ENCODE assay signal across 8 cellular contexts in the genomic region with DNA sequence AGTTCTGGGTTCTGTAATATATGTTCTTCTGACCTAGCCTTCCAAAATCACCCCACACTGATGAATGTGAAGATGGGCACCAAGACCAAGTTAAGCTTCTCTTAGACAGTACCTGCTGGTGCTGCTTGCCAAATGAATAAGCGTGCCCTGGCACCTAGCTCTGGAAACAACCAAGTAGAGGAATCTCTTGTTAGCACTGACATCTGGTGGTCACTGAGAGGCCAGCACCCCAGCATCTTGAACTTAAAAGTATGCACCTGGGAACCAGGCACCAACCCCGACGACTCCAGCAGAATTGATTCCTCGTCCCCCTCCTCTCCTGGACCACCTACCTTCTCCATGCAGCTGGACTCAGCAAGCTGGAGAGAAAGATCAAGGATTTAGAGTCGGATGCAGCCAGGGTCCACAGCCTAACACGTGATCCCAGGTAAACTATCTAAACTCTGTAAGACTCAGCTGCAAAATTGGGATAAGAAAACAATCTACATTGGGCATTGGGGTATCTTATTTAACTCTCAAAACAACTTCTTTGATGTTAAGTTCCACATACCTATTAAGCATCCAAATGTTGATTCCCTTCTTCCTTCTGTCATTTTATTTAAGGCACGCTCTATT.
DNase-seq lines count a peak whose midpoint lies in the region; ATAC-seq and TF ChIP-seq lines count a peak whose summit lies in the region.

No MANE protein-coding gene starts in this region.

- no peak overlapping the region for H3K27ac Mint-ChIP-seq in activated T-helper 17 cell treated with anti-CD3 and anti-CD28 coated beads, Interleukin-2, amount 50 U/mL, for 72 hours
- no peak overlapping the region for H3K27ac Mint-ChIP-seq in glutamatergic neuron (ENCODE audit: unreplicated experiment)

- H3K4me1 Mint-ChIP-seq in activated T-helper 17 cell treated with anti-CD3 and anti-CD28 coated beads, Interleukin-2, amount 50 U/mL, for 72 hours, result no peaks in the 10 kb centered on the region
- H3K4me1 Mint-ChIP-seq in glutamatergic neuron (ENCODE audit: low read depth, unreplicated experiment), result peaks cover 10% of the 10 kb centered on the region

- H3K4me3 ChIP-seq in AG10803 (ENCODE audit: low read length), result no peak overlapping the region

- peak; percentile 61 for DNase-seq in AG10803 (ENCODE audit: low read depth)
- peak; percentile 53 for DNase-seq in GM13976 (ENCODE audit: low spot score)
- peak; percentile 8 for DNase-seq in NCI-H82 treated with DMSO at 0.1 percent for 48 hours (lab: John Stamatoyannopoulos, UW; ENCODE audit: unreplicated experiment)
- DNase-seq in glutamatergic neuron, result peak; percentile 57
- peak; percentile 26 for DNase-seq in pulmonary artery endothelial cell (ENCODE audit: low read depth, low spot score)
- no peak for DNase-seq in KG1 (lab: John Stamatoyannopoulos, UW)

- peaks cover 22% of the 10 kb centered on the region for H3K27me3 Mint-ChIP-seq in activated T-helper 17 cell treated with anti-CD3 and anti-CD28 coated beads, Interleukin-2, amount 50 U/mL, for 72 hours
- H3K27me3 Mint-ChIP-seq in glutamatergic neuron (ENCODE audit: unreplicated experiment), result peaks cover 8% of the 10 kb centered on the region

- H3K9me3 Mint-ChIP-seq in activated T-helper 17 cell treated with anti-CD3 and anti-CD28 coated beads, Interleukin-2, amount 50 U/mL, for 72 hours, result no peaks in the 10 kb centered on the region
- H3K9me3 Mint-ChIP-seq in glutamatergic neuron (ENCODE audit: unreplicated experiment), result no peaks in the 10 kb centered on the region

- H3K4me3 Mint-ChIP-seq in activated T-helper 17 cell treated with anti-CD3 and anti-CD28 coated beads, Interleukin-2, amount 50 U/mL, for 72 hours, result no peak overlapping the region
- H3K4me3 Mint-ChIP-seq in glutamatergic neuron (ENCODE audit: unreplicated experiment), result no peak overlapping the region

- in situ Hi-C loops in GM13976 (cut with MboI; ENCODE audit: low sequenced_read_pairs, unreplicated experiment), result loop anchor here (10.0 kb wide), 1 partner anchor 281 kb away; no protein-coding TSS in a partner anchor

- ATAC-seq in HG03175 (IDR thresholded peaks at IDR 0.05; ENCODE audit: unreplicated experiment), result peak; percentile 68
- ATAC-seq in activated T-helper 17 cell treated with anti-CD3 and anti-CD28 coated beads, Interleukin-2, amount 50 U/mL, for 72 hours (replicated peaks), result peak; percentile 64

- no peaks in the 10 kb centered on the region for H3K36me3 Mint-ChIP-seq in activated T-helper 17 cell treated with anti-CD3 and anti-CD28 coated beads, Interleukin-2, amount 50 U/mL, for 72 hours (ENCODE audit: low read depth)
- no peaks in the 10 kb centered on the region for H3K36me3 Mint-ChIP-seq in glutamatergic neuron (ENCODE audit: unreplicated experiment)

- TF ChIP-seq CTCF in AG10803 (conservative IDR thresholded peaks at IDR 0.05; ENCODE audit: low read length) (peak; percentile 87), GM13976 (IDR thresholded peaks at IDR 0.05; ENCODE audit: borderline replicate concordance, control extremely low read depth, extremely low read depth, insufficient read depth, missing control alignments) (peak; percentile 55), glutamatergic neuron (IDR thresholded peaks at IDR 0.05; ENCODE audit: partially characterized antibody, unreplicated experiment) (peak; percentile 60)
